ENCODE assay signal across 7 cellular contexts in genomic region chr15:56732881-56733130, GRCh38. TPM values are rescaled to one million over a fixed set of nuclear protein-coding genes. Genes with fewer than 3 reads are reported as not detected.
A peak's percentile ranks its signal among the peaks of the same experiment; 100 is the strongest.
DNase-seq lines count a peak whose midpoint lies in the region; ATAC-seq and TF ChIP-seq lines count a peak whose summit lies in the region.

No MANE protein-coding gene starts in this region.

- peak overlapping the region; percentile 97 for H3K4me3 Mint-ChIP-seq in endothelial cell (ENCODE audit: unreplicated experiment)

- H3K9me3 Mint-ChIP-seq in endothelial cell (ENCODE audit: unreplicated experiment), result no peaks in the 10 kb centered on the region

- DNase-seq in Panc1 (ENCODE audit: low read depth, low spot score) (no peak), endothelial cell (ENCODE audit: low spot score) (no peak), omental fat pad (ENCODE audit: low spot score) (no peak), COLO668 (lab: John Stamatoyannopoulos, UW; ENCODE audit: unreplicated experiment) (no peak)
- no peak for DNase-seq in activated CD8-positive, alpha-beta memory T cell treated with anti-CD3 and anti-CD28 coated beads, Interleukin-2, amount 50 U/mL, for 48 hours

- peak overlapping the region; percentile 95 for H3K27ac ChIP-seq in Panc1 (ENCODE audit: low read length)

- ATAC-seq in GM21717 (IDR thresholded peaks at IDR 0.05; ENCODE audit: unreplicated experiment) (peak; percentile 41), Panc1 (no peak; the same call in none of the 2 replicates), omental fat pad (ENCODE audit: low FRiP score) (peak; percentile 51), HG03175 (IDR thresholded peaks at IDR 0.05; ENCODE audit: unreplicated experiment) (no peak)

- intact Hi-C loops in Panc1 (cut with micrococcal nuclease; ENCODE audit: unreplicated experiment), result no loop called here

- H3K27ac Mint-ChIP-seq in endothelial cell (ENCODE audit: unreplicated experiment), result peak overlapping the region; percentile 97

- H3K4me1 Mint-ChIP-seq in endothelial cell (ENCODE audit: unreplicated experiment), result peaks cover 18% of the 10 kb centered on the region

- CTCF ChIA-PET in Panc1 (lab: Charles Lee), result no interaction called here

- BruUV-seq in Panc1 (replicated peaks; lab: Mats Ljungman, UMichigan), result no TSS peak

- H3K4me3 ChIP-seq in Panc1 (ENCODE audit: low read depth in 2 of 2, low read length in 2 of 2), result peak overlapping the region; percentile 62 to 90

- H3K27me3 Mint-ChIP-seq in endothelial cell (ENCODE audit: unreplicated experiment), result peaks cover 4% of the 10 kb centered on the region

- H3K4me1 ChIP-seq in Panc1 (ENCODE audit: control insufficient read depth, insufficient read depth, low read length), result peaks cover 7% of the 10 kb centered on the region; the same call in 1 of the 2 replicates

- H3K27me3 ChIP-seq in Panc1 (ENCODE audit: control insufficient read depth, insufficient read depth, low read length), result no peaks in the 10 kb centered on the region

- POLR2A ChIA-PET in Panc1 (lab: Charles Lee), result interaction anchor here (0.6 to 0.7 kb wide), 2 partner anchors 34 to 141 kb away, joined by 3 read pairs; no protein-coding TSS in a partner anchor

- peaks cover 14% of the 10 kb centered on the region for H3K36me3 Mint-ChIP-seq in endothelial cell (ENCODE audit: low read depth, unreplicated experiment)

- peaks cover 11% of the 10 kb centered on the region; the same call in 1 of the 2 replicates for H3K9me3 ChIP-seq in Panc1 (ENCODE audit: control insufficient read depth, insufficient read depth, low read depth, low read length)

- in situ Hi-C loops in Panc1 (cut with HindIII; ENCODE audit: low pct_unique_long_range_greater_than_20kb, low sequenced_read_pairs), result no loop called here

- TF ChIP-seq CTCF in Panc1 (IDR thresholded peaks at IDR 0.05) (no peak), endothelial cell (IDR thresholded peaks at IDR 0.05; ENCODE audit: unreplicated experiment) (no peak), omental fat pad (IDR thresholded peaks at IDR 0.05) (no peak)

- no peaks in the 10 kb centered on the region for H3K36me3 ChIP-seq in Panc1 (ENCODE audit: control insufficient read depth, insufficient read depth, low read length)

RNA-seq across cellular contexts. Expression of gene ZNF280D, which starts 0.5 kb away (rescaled TPM):
- total RNA-seq in Panc1 (2021; ENCODE audit: unreplicated experiment) (21.5 TPM), endothelial cell (ENCODE audit: unreplicated experiment) (34.6 TPM), omental fat pad (10 to 100 TPM; 22.1 to 86.2 (median 33.0) TPM)
- 5.0 TPM for polyA plus RNA-seq in Panc1 (2012; ENCODE audit: insufficient read length)

Comparison
In these comparisons a context has a peak if more than half of its experiments do, and no peak if none do; other contexts are left out.
1. ATAC-seq: peak in GM21717 (single experiment) and omental fat pad (single experiment); none in Panc1 (single experiment) and HG03175 (single experiment).